Comparison of ENCODE assay signal across 22 cellular contexts in the genomic region with DNA sequence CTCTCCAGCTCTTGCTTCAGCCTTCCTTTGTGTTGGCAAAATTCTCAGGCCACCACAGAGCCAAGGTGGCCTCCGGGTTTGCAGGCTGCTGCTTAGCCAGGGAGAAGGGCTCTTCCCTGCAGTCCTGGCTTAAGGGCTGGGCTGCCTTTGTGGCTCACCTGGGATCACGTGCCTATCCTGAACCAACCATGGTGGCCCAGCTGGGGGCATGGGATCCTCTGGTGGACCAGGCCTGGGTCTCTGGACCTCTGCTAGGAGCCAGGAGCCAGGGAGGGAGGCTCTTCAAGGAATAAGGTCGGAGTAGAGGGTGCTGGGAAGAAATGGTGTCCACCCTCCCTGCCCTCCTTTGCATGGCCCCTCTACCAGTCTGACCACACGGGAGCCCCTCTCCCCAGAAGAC. TPM values are rescaled to one million over a fixed set of nuclear protein-coding genes. Genes with fewer than 3 reads are reported as not detected.
DNase-seq lines count a peak whose midpoint lies in the region; ATAC-seq, FAIRE-seq and TF ChIP-seq lines count a peak whose summit lies in the region.
"Had no signal": no experiment of that assay in that cellular context is flagged by ENCODE, and none has a peak within 500 bp of the region (broad histone marks: within the 10 kb centered on the region; RNA-seq: fewer than 3 reads in every experiment).

No MANE protein-coding gene starts in this region.

- no peaks in the 10 kb centered on the region for H3K9me2 ChIP-seq in GM23338 (ENCODE audit: insufficient read depth)

- H3K4me2 ChIP-seq in GM23338 = no peak overlapping the region
- no peak overlapping the region; a peak in 1 of 4 replicates for H3K4me2 ChIP-seq in H1 (ENCODE audit: insufficient read depth in 1 of 2, low read depth in 2 of 2, low read length in 2 of 2)
- H3K4me2 ChIP-seq: A549 had no signal

- no peaks in the 10 kb centered on the region for H3K27me3 ChIP-seq in GM23338 (ENCODE audit: insufficient read depth)
- peaks cover 0 to 2% (median 0%) of the 10 kb centered on the region in 4 experiments; a peak in 1 of 7 replicates for H3K27me3 ChIP-seq in H1 (replicated peaks in 1 of 4; ENCODE audit: control insufficient read depth in 3 of 4, extremely low read depth in 1 of 4, insufficient read depth in 3 of 4, low read length in 3 of 4)
- H3K27me3 ChIP-seq in spleen (replicated peaks in 1 of 7) = peaks cover 0 to 84% (median 14%) of the 10 kb centered on the region in 7 donors
- H3K27me3 ChIP-seq in esophagus squamous epithelium = peaks cover 0 to 92% (median 2%) of the 10 kb centered on the region in 4 donors

- TF ChIP-seq RAD21 in H1 (IDR thresholded peaks at IDR 0.05 in 1 of 2, conservative IDR thresholded peaks at IDR 0.05 in 1 of 2; ENCODE audit: low read depth in 2 of 2, low read length in 2 of 2) = no peak

- H3K4me1 ChIP-seq in GM23338 (ENCODE audit: insufficient read depth) = no peaks in the 10 kb centered on the region
- peaks cover 0 to 8% (median 2%) of the 10 kb centered on the region in 4 experiments; a peak in 3 of 7 replicates for H3K4me1 ChIP-seq in H1 (replicated peaks in 1 of 4; ENCODE audit: control insufficient read depth in 3 of 4, insufficient read depth in 4 of 4, low read length in 3 of 4)
- H3K4me1 ChIP-seq in spleen = peaks cover 0 to 4% (median 0%) of the 10 kb centered on the region in 6 donors
- peaks cover 0 to 3% (median 0%) of the 10 kb centered on the region in 3 donors for H3K4me1 ChIP-seq in esophagus squamous epithelium
- H3K4me1 ChIP-seq: A549 had no signal

- no peak overlapping the region for H3K56ac ChIP-seq in H1 (replicated peaks; ENCODE audit: insufficient read length, low read depth, low read length)

- no peaks in the 10 kb centered on the region; the same call in 2 of the 3 replicates for H3K36me3 Mint-ChIP-seq in GM23338 (ENCODE audit: low read depth)
- H3K36me3 Mint-ChIP-seq in activated CD4-positive, alpha-beta memory T cell treated with anti-CD3 and anti-CD28 coated beads for 36 hours = no peaks in the 10 kb centered on the region

- no peak overlapping the region for H3K4me3 Mint-ChIP-seq in GM23338
- H3K4me3 Mint-ChIP-seq in activated CD4-positive, alpha-beta memory T cell treated with anti-CD3 and anti-CD28 coated beads for 36 hours = no peak overlapping the region
- H3K4me3 Mint-ChIP-seq: CD4-positive, CD25-positive, alpha-beta regulatory T cell; CD8-positive, alpha-beta memory T cell; H9 had no signal

- no peaks in the 10 kb centered on the region for H3F3A ChIP-seq in GM23338 (replicated peaks; ENCODE audit: low read depth)

- no peak overlapping the region for H4K5ac ChIP-seq in H1 (ENCODE audit: insufficient read length, low read depth, low read length)

- H3K9me3 Mint-ChIP-seq in GM23338 = peaks cover 10% of the 10 kb centered on the region
- H3K9me3 Mint-ChIP-seq in activated CD4-positive, alpha-beta memory T cell treated with anti-CD3 and anti-CD28 coated beads for 36 hours = peaks cover 5% of the 10 kb centered on the region

- H3K79me2 ChIP-seq in GM23338 (replicated peaks; ENCODE audit: insufficient read depth) = no peaks in the 10 kb centered on the region
- H3K79me2 ChIP-seq in H1 (ENCODE audit: control insufficient read depth in 1 of 2, insufficient read depth in 2 of 2, low read length in 2 of 2) = no peaks in the 10 kb centered on the region

- peaks cover 9% of the 10 kb centered on the region for H3K27me3 Mint-ChIP-seq in GM23338 (ENCODE audit: insufficient read depth, low read depth, poor library complexity)
- peaks cover 4% of the 10 kb centered on the region for H3K27me3 Mint-ChIP-seq in activated CD4-positive, alpha-beta memory T cell treated with anti-CD3 and anti-CD28 coated beads for 36 hours

- H3K27ac ChIP-seq in GM23338 (ENCODE audit: low read depth) (no peak overlapping the region), SK-N-MC (peak overlapping the region; percentile 53), H1 (ENCODE audit: low read depth, low read length) (no peak overlapping the region), spleen (no peak overlapping the region), esophagus squamous epithelium (no peak overlapping the region)
- H3K27ac ChIP-seq: A549, HL-60 had no signal

- no peak overlapping the region for H2AK5ac ChIP-seq in H1 (ENCODE audit: low read depth, low read length)

- H2BK15ac ChIP-seq in H1 (ENCODE audit: low read length) = no peak overlapping the region

- no peak overlapping the region for H3K14ac ChIP-seq in H1 (ENCODE audit: insufficient read length)

- no peak overlapping the region for H2BK20ac ChIP-seq in H1 (ENCODE audit: low read length)

- no peaks in the 10 kb centered on the region for H4K20me1 ChIP-seq in GM23338 (replicated peaks; ENCODE audit: insufficient read depth)
- peaks cover 0 to 6% of the 10 kb centered on the region in 2 experiments for H4K20me1 ChIP-seq in H1 (replicated peaks in 1 of 2; ENCODE audit: control insufficient read depth in 1 of 2, insufficient read depth in 2 of 2, low read length in 2 of 2)

- H3K9ac ChIP-seq in SK-N-MC (ENCODE audit: insufficient read length) = no peak overlapping the region
- no peak overlapping the region for H3K9ac ChIP-seq in H1 (replicated peaks in 1 of 4; ENCODE audit: extremely low read depth in 1 of 4, low read depth in 3 of 4, low read length in 3 of 4)

- no peak overlapping the region; the same call in 1 of the 2 replicates for H3K18ac ChIP-seq in H1 (ENCODE audit: extremely low read depth, low read length)

- CTCF ChIA-PET in H1 (lab: Charles Lee; ENCODE audit: partially characterized antibody) = interaction anchor here (1.0 to 2.1 kb wide), 3 partner anchors 13 to 70 kb away, joined by 4 to 7 read pairs (median 4); no protein-coding TSS in a partner anchor
- CTCF ChIA-PET in activated CD4-positive, alpha-beta memory T cell treated with anti-CD3 and anti-CD28 coated beads for 36 hours (lab: Charles Lee) = no interaction called here

- H2AFZ ChIP-seq in GM23338 = no peak overlapping the region
- H2AFZ ChIP-seq in H1 (ENCODE audit: low read length) = no peak overlapping the region

- ATAC-seq in GM23338 = no peak
- ATAC-seq: A549, K562 had no signal

- no peak for TF ChIP-seq POLR2A in H1 (IDR thresholded peaks at IDR 0.05; ENCODE audit: control extremely low read depth in 1 of 2, low read depth in 2 of 2, low read length in 2 of 2)
- TF ChIP-seq POLR2A in spleen (IDR thresholded peaks at IDR 0.05) = no peak
- no peak for TF ChIP-seq POLR2A in esophagus squamous epithelium (IDR thresholded peaks at IDR 0.05)

- TF ChIP-seq CTCF in GM23338 (conservative IDR thresholded peaks at IDR 0.05; ENCODE audit: low read depth in 2 of 2) = no peak
- no peak for TF ChIP-seq CTCF in H1 (IDR thresholded peaks at IDR 0.05; ENCODE audit: control extremely low read depth in 1 of 3, insufficient read depth in 1 of 3, low read depth in 1 of 3, low read length in 3 of 3)
- TF ChIP-seq CTCF in spleen (IDR thresholded peaks at IDR 0.05 in 8 of 11, conservative IDR thresholded peaks at IDR 0.05 in 3 of 11) = no peak
- no peak for TF ChIP-seq CTCF in esophagus squamous epithelium (IDR thresholded peaks at IDR 0.05)

- H3K4ac ChIP-seq in H1 (replicated peaks; ENCODE audit: insufficient read length, low read depth, low read length) = no peak overlapping the region

- POLR2A ChIA-PET in H1 (lab: Charles Lee; ENCODE audit: partially characterized antibody) = interaction anchor here (0.6 to 1.4 kb wide), 4 partner anchors 10 to 611 kb away, joined by 3 read pairs; no protein-coding TSS in a partner anchor
- POLR2A ChIA-PET in activated CD4-positive, alpha-beta memory T cell treated with anti-CD3 and anti-CD28 coated beads for 36 hours (lab: Charles Lee) = no interaction called here

- H3K36me3 ChIP-seq in GM23338 (ENCODE audit: insufficient read depth) = no peaks in the 10 kb centered on the region
- peaks cover 35% of the 10 kb centered on the region for H3K36me3 ChIP-seq in SK-N-MC (ENCODE audit: insufficient read depth, low read length)
- no peaks in the 10 kb centered on the region for H3K36me3 ChIP-seq in H1 (ENCODE audit: control insufficient read depth in 2 of 4, insufficient read depth in 4 of 4, low read length in 3 of 4)
- no peaks in the 10 kb centered on the region for H3K36me3 ChIP-seq in spleen
- no peaks in the 10 kb centered on the region for H3K36me3 ChIP-seq in esophagus squamous epithelium

- peaks cover 14% of the 10 kb centered on the region for H3K4me1 Mint-ChIP-seq in GM23338
- H3K4me1 Mint-ChIP-seq in activated CD4-positive, alpha-beta memory T cell treated with anti-CD3 and anti-CD28 coated beads for 36 hours (ENCODE audit: low read depth) = peaks cover 23% of the 10 kb centered on the region

- peak overlapping the region; percentile 73; the same call in 1 of the 2 replicates for H4K8ac ChIP-seq in H1 (ENCODE audit: extremely low read depth, insufficient read depth, low read length)

- H3K23me2 ChIP-seq in H1 (ENCODE audit: low read depth, low read length) = peaks cover 5% of the 10 kb centered on the region; the same call in 1 of the 2 replicates

- no peaks in the 10 kb centered on the region for H3K79me1 ChIP-seq in H1 (ENCODE audit: low read depth, low read length)

- H3K27ac Mint-ChIP-seq in GM23338 = no peak overlapping the region
- no peak overlapping the region for H3K27ac Mint-ChIP-seq in activated CD4-positive, alpha-beta memory T cell treated with anti-CD3 and anti-CD28 coated beads for 36 hours
- H3K27ac Mint-ChIP-seq: H9 had no signal

- FAIRE-seq in H1 (lab: Jason Lieb, UNC) = no peak
- FAIRE-seq: A549, G401.6, GM12891, GM19239, K562 had no signal

- H4K91ac ChIP-seq in H1 (replicated peaks; ENCODE audit: insufficient read length, low read length) = no peak overlapping the region

- intact Hi-C loops in spleen (cut with DNase I; ENCODE audit: low total_unique reads) (no loop called here), esophagus squamous epithelium (cut with DNase I) (no loop called here)
- intact Hi-C loops in activated CD4-positive, alpha-beta memory T cell treated with anti-CD3 and anti-CD28 coated beads for 36 hours (cut with micrococcal nuclease) = no loop called here

- DNase-seq in GM23338 (ENCODE audit: low spot score) (peak; percentile 3), SK-N-MC (ENCODE audit: low read depth, low spot score) (no peak), H1 (ENCODE audit: low read depth in 1 of 2, low spot score in 2 of 2) (no peak), spleen (peak; percentile 51), esophagus squamous epithelium (lab: John Stamatoyannopoulos, UW) (no peak), NCI-H1048 (lab: John Stamatoyannopoulos, UW) (no peak)
- no peak for DNase-seq in activated CD4-positive, alpha-beta memory T cell treated with anti-CD3 and anti-CD28 coated beads for 36 hours
- DNase-seq: C1 segment of cervical spinal cord; CD4-positive, CD25-positive, alpha-beta regulatory T cell; CD8-positive, alpha-beta memory T cell; COR-L47; DMS 273 treated with DMSO at 0.1 percent for 48 hours; DMS53; GOT3; H9 had no signal

- 80% methylated on average over 4 of the region's 4 CpGs; no CpG with 5 or more reads in 1 of the 2 experiments for WGBS in H1 (ENCODE audit: extremely low coverage in 1 of 2, insufficient coverage in 1 of 2, insufficient read length in 1 of 2, insufficient replicate concordance in 2 of 2, low coverage in 1 of 2, low lambda C conversion rate in 2 of 2, missing lambda C conversion rate in 1 of 2), 2 experiments
- 34 to 67% (median 52%) methylated on average over 3 to 4 of the region's 4 CpGs for WGBS in spleen, 5 donors
- WGBS in esophagus squamous epithelium, 2 donors = 52% methylated on average over 3 of the region's 4 CpGs; no CpG with 5 or more reads in 1 of the 2 donors

- H3K9me3 ChIP-seq in SK-N-MC (ENCODE audit: low read depth, low read length) (0 out of 2 replicates have a peak, but pooled peaks cover 4% of the 10 kb centered on the region), H1 (ENCODE audit: insufficient read depth in 2 of 2, low read depth in 1 of 2, low read length in 1 of 2) (peaks cover 0 to 7% of the 10 kb centered on the region in 2 experiments; a peak in 1 of 4 replicates), spleen (peaks cover 0 to 12% (median 5%) of the 10 kb centered on the region in 8 donors), esophagus squamous epithelium (no peaks in the 10 kb centered on the region)
- H3K9me3 ChIP-seq: A549 had no signal

- no peak overlapping the region for H3K4me3 ChIP-seq in GM23338
- H3K4me3 ChIP-seq in SK-N-MC = no peak overlapping the region
- H3K4me3 ChIP-seq in H1 (ENCODE audit: extremely low read depth in 1 of 4, insufficient read depth in 2 of 4, low read depth in 3 of 4, low read length in 4 of 4) = no peak overlapping the region
- no peak overlapping the region for H3K4me3 ChIP-seq in spleen
- no peak overlapping the region for H3K4me3 ChIP-seq in esophagus squamous epithelium
- H3K4me3 ChIP-seq: A549, K562 had no signal

- H2BK5ac ChIP-seq in H1 (ENCODE audit: low read depth, low read length) = no peak overlapping the region

- H2BK12ac ChIP-seq in H1 (ENCODE audit: low read depth, low read length) = no peak overlapping the region

- no peak overlapping the region for H2BK120ac ChIP-seq in H1 (replicated peaks; ENCODE audit: low read depth, low read length)

- H3K23ac ChIP-seq in H1 (ENCODE audit: insufficient read length) = no peak overlapping the region

- no peak for TF ChIP-seq EP300 in H1 (IDR thresholded peaks at IDR 0.05; ENCODE audit: borderline replicate concordance in 1 of 2, low read depth in 2 of 2, low read length in 2 of 2)

RNA-seq across cellular contexts. Expression of a gene that starts 43.9 kb away (rescaled TPM):
- total RNA-seq in GM23338 (2014; rRNA removed; shearing (Covaris generic)) = 1.7 and 2.4 TPM in 2 replicates
- polyA plus RNA-seq in GM23338 (2016; fragmentation: Nextera tagmentation; extraction: Ambion mirVana) (0.42 and 0.47 TPM in 2 replicates), H1 (2011; rRNA removed) (0.77 and 1.3 TPM in 2 replicates), spleen (under 1 TPM; 0.24 to 0.83 (median 0.43) TPM)
- total RNA-seq in H1 (2021; fragmentation: NEBNext Ultra II Directional; extraction: Animal tissue kit (Norgen Biotek cat#: 25700)) = 1.2 and 1.3 TPM in 2 replicates
- 1.2 TPM for polyA plus RNA-seq in H1 (2011; cell fraction: cytosol; rRNA removed)
- polyA plus RNA-seq in H1 (2011; cell fraction: nucleus; rRNA removed) = 7.1 TPM
- polyA plus RNA-seq in H1 (2012, experiment 1 of 2) = 0.91 to 1.4 TPM (median 1.2 TPM) in 4 replicates
- 0.71 TPM for polyA plus RNA-seq in H1 (2012, experiment 2 of 2)
- 1.3 TPM for polyA plus RNA-seq in H1 (2013, experiment 1 of 2)
- polyA plus RNA-seq in H1 (2013, experiment 2 of 2) = 1.3 TPM
- polyA minus RNA-seq in H1 (2011; rRNA and poly(A)+ RNA removed) = 1.00 and 1.3 TPM in 2 replicates
- 0.95 TPM for polyA minus RNA-seq in H1 (2011; cell fraction: cytosol; rRNA and poly(A)+ RNA removed)
- 1.6 TPM for polyA minus RNA-seq in H1 (2011; cell fraction: nucleus; rRNA and poly(A)+ RNA removed)
- total RNA-seq in spleen (1 to 10 TPM in 5 of 7 donors, under 1 TPM in 2; 0.66 to 4.1 (median 1.4) TPM), esophagus squamous epithelium (under 1 TPM; 0.12 to 0.38 (median 0.20) TPM)
- total RNA-seq in activated CD4-positive, alpha-beta memory T cell treated with anti-CD3 and anti-CD28 coated beads for 36 hours = under 1 TPM; 0.36 to 0.57 TPM
- total RNA-seq: HT1080 had no signal

Comparison
In these comparisons a context has a peak if more than half of its experiments do, and no peak if none do; other contexts are left out.
1. DNase-seq: peak in GM23338 (single experiment) and spleen (single experiment); none in SK-N-MC (single experiment), H1 (0 of 2), esophagus squamous epithelium (single experiment), NCI-H1048 (single experiment) and activated CD4-positive, alpha-beta memory T cell treated with anti-CD3 and anti-CD28 coated beads for 36 hours (single experiment).